In genomic region chr15:45199136-45199810, GRCh38 we compare ENCODE assay signal across 8 cellular contexts. TPM values are rescaled to one million over a fixed set of nuclear protein-coding genes. Genes with fewer than 3 reads are reported as not detected.
DNase-seq lines count a peak whose midpoint lies in the region; ATAC-seq and TF ChIP-seq lines count a peak whose summit lies in the region.

No MANE protein-coding gene starts in this region.

- H3K4me2 ChIP-seq in smooth muscle cell, result peak overlapping the region; percentile 80

- CTCF ChIA-PET in activated CD8-positive, alpha-beta memory T cell treated with anti-CD3 and anti-CD28 coated beads, Interleukin-2, amount 10 ng/mL, durations not matched to agents 7 days and 5 days (lab: Charles Lee), result interaction anchor here (0.7 to 17.2 kb wide), 10 partner anchors 11 to 911 kb away, joined by 3 to 258 read pairs (median 4); partner anchors contain the start of genes GOLM2, SHF and SQOR

- 2% methylated on average over 25 of the region's 25 CpGs for WGBS in smooth muscle cell (ENCODE audit: low lambda C conversion rate)

- H3K27ac ChIP-seq in iPS-18a (ENCODE audit: low read length) (no peak overlapping the region), smooth muscle cell (ENCODE audit: low read depth) (peak overlapping the region; percentile 87)

- POLR2A ChIA-PET in activated naive CD8-positive, alpha-beta T cell treated with anti-CD3 and anti-CD28 coated beads, Interleukin-2, amount 10 ng/mL, durations not matched to agents 7 days and 5 days (lab: Charles Lee), result interaction anchor here (0.9 to 5.0 kb wide), 6 partner anchors 10 to 387 kb away, joined by 4 to 40 read pairs (median 9); partner anchors contain the start of genes BLOC1S6 and SHF

- no peaks in the 10 kb centered on the region for H4K20me1 ChIP-seq in smooth muscle cell (ENCODE audit: low read depth)

- peak overlapping the region; percentile 81 for H2AFZ ChIP-seq in smooth muscle cell (ENCODE audit: low read depth)

- peaks cover 15% of the 10 kb centered on the region for H3F3A ChIP-seq in smooth muscle cell (ENCODE audit: low read depth)

- H3K9me3 Mint-ChIP-seq in activated CD8-positive, alpha-beta memory T cell treated with anti-CD3 and anti-CD28 coated beads, Interleukin-2, amount 10 ng/mL, durations not matched to agents 7 days and 5 days (ENCODE audit: low read depth), result no peaks in the 10 kb centered on the region
- no peaks in the 10 kb centered on the region for H3K9me3 Mint-ChIP-seq in activated naive CD8-positive, alpha-beta T cell treated with anti-CD3 and anti-CD28 coated beads, Interleukin-2, amount 10 ng/mL, durations not matched to agents 7 days and 5 days

- H3K4me3 Mint-ChIP-seq in activated CD8-positive, alpha-beta memory T cell treated with anti-CD3 and anti-CD28 coated beads, Interleukin-2, amount 10 ng/mL, durations not matched to agents 7 days and 5 days, result no peak overlapping the region
- H3K4me3 Mint-ChIP-seq in activated naive CD8-positive, alpha-beta T cell treated with anti-CD3 and anti-CD28 coated beads, Interleukin-2, amount 10 ng/mL, durations not matched to agents 7 days and 5 days, result no peak overlapping the region

- no peaks in the 10 kb centered on the region for H3K36me3 Mint-ChIP-seq in activated CD8-positive, alpha-beta memory T cell treated with anti-CD3 and anti-CD28 coated beads, Interleukin-2, amount 10 ng/mL, durations not matched to agents 7 days and 5 days
- no peaks in the 10 kb centered on the region for H3K36me3 Mint-ChIP-seq in activated naive CD8-positive, alpha-beta T cell treated with anti-CD3 and anti-CD28 coated beads, Interleukin-2, amount 10 ng/mL, durations not matched to agents 7 days and 5 days

- H3K4me1 ChIP-seq in iPS-18a (ENCODE audit: control insufficient read depth, low read depth, low read length), result no peaks in the 10 kb centered on the region
- H3K4me1 ChIP-seq in smooth muscle cell (ENCODE audit: low read depth), result peaks cover 4% of the 10 kb centered on the region

- H3K4me3 ChIP-seq in iPS-18a (ENCODE audit: low read length), result peak overlapping the region; percentile 88
- H3K4me3 ChIP-seq in smooth muscle cell, result peak overlapping the region; percentile 57

- no peaks in the 10 kb centered on the region for H3K27me3 ChIP-seq in iPS-18a (ENCODE audit: control insufficient read depth, insufficient read depth, low read length)
- no peaks in the 10 kb centered on the region for H3K27me3 ChIP-seq in smooth muscle cell (ENCODE audit: low read depth)

- peak overlapping the region; percentile 26 for H3K9ac ChIP-seq in iPS-18a (ENCODE audit: low read length)
- peak overlapping the region; percentile 26 for H3K9ac ChIP-seq in smooth muscle cell (ENCODE audit: low read depth)

- peak; percentile 69 for DNase-seq in activated CD8-positive, alpha-beta memory T cell treated with anti-CD3 and anti-CD28 coated beads, Interleukin-2, amount 10 ng/mL, durations not matched to agents 7 days and 5 days
- DNase-seq in activated CD8-positive, alpha-beta memory T cell treated with anti-CD3 and anti-CD28 coated beads, Interleukin-2, amount 50 U/mL, for 4 hours, result no peak
- DNase-seq in NCI-H2171 treated with DMSO at 0.1 percent for 48 hours (lab: John Stamatoyannopoulos, UW), result peak; percentile 90
- DNase-seq in activated naive CD8-positive, alpha-beta T cell treated with anti-CD3 and anti-CD28 coated beads, Interleukin-2, amount 10 ng/mL, durations not matched to agents 7 days and 5 days, result no peak
- no peak for DNase-seq in smooth muscle cell (lab: John Stamatoyannopoulos, UW; ENCODE audit: unreplicated experiment)
- DNase-seq in NCI-H1048 (lab: John Stamatoyannopoulos, UW), result no peak

- H3K4me1 Mint-ChIP-seq in activated CD8-positive, alpha-beta memory T cell treated with anti-CD3 and anti-CD28 coated beads, Interleukin-2, amount 10 ng/mL, durations not matched to agents 7 days and 5 days, result peaks cover 10% of the 10 kb centered on the region
- H3K4me1 Mint-ChIP-seq in activated naive CD8-positive, alpha-beta T cell treated with anti-CD3 and anti-CD28 coated beads, Interleukin-2, amount 10 ng/mL, durations not matched to agents 7 days and 5 days, result peaks cover 14% of the 10 kb centered on the region

- ATAC-seq in activated CD8-positive, alpha-beta memory T cell treated with anti-CD3 and anti-CD28 coated beads, Interleukin-2, amount 10 ng/mL, durations not matched to agents 7 days and 5 days, result peak; percentile 0
- peak; percentile 13 for ATAC-seq in HG02852 (IDR thresholded peaks at IDR 0.05; ENCODE audit: unreplicated experiment)
- ATAC-seq in activated naive CD8-positive, alpha-beta T cell treated with anti-CD3 and anti-CD28 coated beads, Interleukin-2, amount 10 ng/mL, durations not matched to agents 7 days and 5 days (ENCODE audit: low read depth), result peak; percentile 24

- no peaks in the 10 kb centered on the region for H3K79me2 ChIP-seq in smooth muscle cell (ENCODE audit: low read depth)

- TF ChIP-seq CTCF in smooth muscle cell (IDR thresholded peaks at IDR 0.05; ENCODE audit: borderline replicate concordance, insufficient read depth, poor library complexity, severe bottlenecking), result no peak

- no peaks in the 10 kb centered on the region for H3K36me3 ChIP-seq in iPS-18a (ENCODE audit: control insufficient read depth, low read depth, low read length)
- H3K36me3 ChIP-seq in smooth muscle cell (ENCODE audit: low read depth), result no peaks in the 10 kb centered on the region

- H3K27me3 Mint-ChIP-seq in activated CD8-positive, alpha-beta memory T cell treated with anti-CD3 and anti-CD28 coated beads, Interleukin-2, amount 10 ng/mL, durations not matched to agents 7 days and 5 days, result peaks cover 9% of the 10 kb centered on the region
- H3K27me3 Mint-ChIP-seq in activated naive CD8-positive, alpha-beta T cell treated with anti-CD3 and anti-CD28 coated beads, Interleukin-2, amount 10 ng/mL, durations not matched to agents 7 days and 5 days, result peaks cover 6% of the 10 kb centered on the region

- H3K9me3 ChIP-seq in iPS-18a (ENCODE audit: control insufficient read depth, low read depth, low read length), result no peaks in the 10 kb centered on the region
- no peaks in the 10 kb centered on the region for H3K9me3 ChIP-seq in smooth muscle cell (replicated peaks; ENCODE audit: low read depth)

- no peak overlapping the region for H3K27ac Mint-ChIP-seq in activated CD8-positive, alpha-beta memory T cell treated with anti-CD3 and anti-CD28 coated beads, Interleukin-2, amount 10 ng/mL, durations not matched to agents 7 days and 5 days
- no peak overlapping the region for H3K27ac Mint-ChIP-seq in activated naive CD8-positive, alpha-beta T cell treated with anti-CD3 and anti-CD28 coated beads, Interleukin-2, amount 10 ng/mL, durations not matched to agents 7 days and 5 days

RNA-seq across cellular contexts. Expression of gene SHF, which starts 11.5 kb away (rescaled TPM):
- total RNA-seq in activated CD8-positive, alpha-beta memory T cell treated with anti-CD3 and anti-CD28 coated beads, Interleukin-2, amount 10 ng/mL, durations not matched to agents 7 days and 5 days, result 1 to 10 TPM; 2.2 to 4.5 TPM
- 1 to 10 TPM; 2.1 to 2.3 TPM for total RNA-seq in activated naive CD8-positive, alpha-beta T cell treated with anti-CD3 and anti-CD28 coated beads, Interleukin-2, amount 10 ng/mL, durations not matched to agents 7 days and 5 days
- total RNA-seq in smooth muscle cell, result 11.7 and 41.3 TPM in 2 replicates
- 16.4 and 28.3 TPM in 2 replicates for polyA plus RNA-seq in smooth muscle cell

RNA-seq across cellular contexts. Expression of gene SLC28A2, which starts 52.8 kb away (rescaled TPM):
- total RNA-seq in activated CD8-positive, alpha-beta memory T cell treated with anti-CD3 and anti-CD28 coated beads, Interleukin-2, amount 10 ng/mL, durations not matched to agents 7 days and 5 days, result not detected
- total RNA-seq in activated naive CD8-positive, alpha-beta T cell treated with anti-CD3 and anti-CD28 coated beads, Interleukin-2, amount 10 ng/mL, durations not matched to agents 7 days and 5 days, result not detected
- total RNA-seq in smooth muscle cell, result not detected in 2 replicates
- polyA plus RNA-seq in smooth muscle cell, result not detected in 2 replicates

Comparison
In these comparisons a context has a peak if more than half of its experiments do, and no peak if none do; other contexts are left out.
1. DNase-seq: peak in activated CD8-positive, alpha-beta memory T cell treated with anti-CD3 and anti-CD28 coated beads, Interleukin-2, amount 10 ng/mL, durations not matched to agents 7 days and 5 days (single experiment) and NCI-H2171 treated with DMSO at 0.1 percent for 48 hours (single experiment); none in activated CD8-positive, alpha-beta memory T cell treated with anti-CD3 and anti-CD28 coated beads, Interleukin-2, amount 50 U/mL, for 4 hours (single experiment), activated naive CD8-positive, alpha-beta T cell treated with anti-CD3 and anti-CD28 coated beads, Interleukin-2, amount 10 ng/mL, durations not matched to agents 7 days and 5 days (single experiment), smooth muscle cell (single experiment) and NCI-H1048 (single experiment).
2. Peak in every context shown above with its lines, with median percentiles within 50 percentile points of each other: ATAC-seq.